ENCODE assay signal across 2 cellular contexts in the genomic region with DNA sequence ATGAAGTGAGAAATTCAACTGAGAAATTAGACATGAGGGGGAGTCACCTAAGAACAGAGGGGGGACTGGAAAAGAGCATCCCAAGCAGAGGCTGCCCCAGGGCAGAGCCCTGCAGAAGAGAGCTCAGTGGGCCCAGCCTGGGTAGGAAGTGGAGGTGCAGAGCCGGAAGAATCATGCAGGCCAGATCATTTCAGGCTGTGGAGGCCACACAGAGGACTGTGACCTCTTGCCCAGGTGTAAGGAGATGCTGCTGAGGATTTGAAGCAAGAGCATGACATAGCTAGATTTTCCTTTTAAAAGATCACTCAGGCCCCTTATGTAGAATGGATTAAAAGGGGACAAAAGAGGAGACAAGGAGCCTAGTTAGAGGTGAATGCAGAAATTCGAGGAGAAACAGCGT.
TF ChIP-seq lines count a peak whose summit lies in the region.

No MANE protein-coding gene starts in this region.

TF ChIP-seq in A549, 52 proteins besides CTCF, POLR2A, EP300 and RAD21 (continued from another document):
- no peak for TF ChIP-seq POLR2AphosphoS2 (conservative IDR thresholded peaks at IDR 0.05; ENCODE audit: low read length)
- TF ChIP-seq CHD2 (IDR thresholded peaks at IDR 0.05; ENCODE audit: low read length, partially characterized antibody): no peak
- TF ChIP-seq, protein P1, sequence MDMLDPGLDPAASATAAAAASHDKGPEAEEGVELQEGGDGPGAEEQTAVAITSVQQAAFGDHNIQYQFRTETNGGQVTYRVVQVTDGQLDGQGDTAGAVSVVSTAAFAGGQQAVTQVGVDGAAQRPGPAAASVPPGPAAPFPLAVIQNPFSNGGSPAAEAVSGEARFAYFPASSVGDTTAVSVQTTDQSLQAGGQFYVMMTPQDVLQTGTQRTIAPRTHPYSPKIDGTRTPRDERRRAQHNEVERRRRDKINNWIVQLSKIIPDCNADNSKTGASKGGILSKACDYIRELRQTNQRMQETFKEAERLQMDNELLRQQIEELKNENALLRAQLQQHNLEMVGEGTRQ (IDR thresholded peaks at IDR 0.05): no peak
- TF ChIP-seq HDAC2 (IDR thresholded peaks at IDR 0.05): no peak
- no peak for TF ChIP-seq RNF2 (IDR thresholded peaks at IDR 0.05; ENCODE audit: borderline replicate concordance, low read depth)
- no peak for TF ChIP-seq TFCP2L1 (CRISPR knock-in tag; IDR thresholded peaks at IDR 0.05)
- no peak for TF ChIP-seq TP53 (CRISPR knock-in tag; IDR thresholded peaks at IDR 0.05)
- no peak for TF ChIP-seq HEYL (CRISPR knock-in tag; IDR thresholded peaks at IDR 0.05)
- TF ChIP-seq CEBPB (IDR thresholded peaks at IDR 0.05): no peak

TF ChIP-seq in H1, 55 proteins besides CTCF, POLR2A, EP300 and RAD21:
- TF ChIP-seq GABPA (IDR thresholded peaks at IDR 0.05; ENCODE audit: borderline replicate concordance, insufficient read depth, low read length) (no peak), CBX5 (IDR thresholded peaks at IDR 0.05; ENCODE audit: low read depth, low read length) (no peak), RXRA (IDR thresholded peaks at IDR 0.05; ENCODE audit: insufficient read depth, low read depth, low read length) (no peak), SP4 (IDR thresholded peaks at IDR 0.05; ENCODE audit: low read length) (no peak), HDAC2 (IDR thresholded peaks at IDR 0.05; ENCODE audit: borderline replicate concordance in 1 of 2, low read depth in 2 of 2, low read length in 2 of 2) (no peak), FOSL1 (IDR thresholded peaks at IDR 0.05; ENCODE audit: insufficient read depth, low read depth, low read length) (no peak), CBX8 (IDR thresholded peaks at IDR 0.05; ENCODE audit: borderline replicate concordance, low read depth, low read length) (no peak), SRF (IDR thresholded peaks at IDR 0.05; ENCODE audit: low read depth, low read length) (no peak), RNF2 (IDR thresholded peaks at IDR 0.05; ENCODE audit: borderline replicate concordance, low read depth, low read length, missing control alignments, poor library complexity, severe bottlenecking) (no peak), RFX5 (IDR thresholded peaks at IDR 0.05; ENCODE audit: borderline replicate concordance, low read depth, low read length) (no peak), SIN3A (conservative IDR thresholded peaks at IDR 0.05 in 1 of 2, IDR thresholded peaks at IDR 0.05 in 1 of 2; ENCODE audit: low read depth in 1 of 2, low read length in 2 of 2) (no peak), PHF8 (conservative IDR thresholded peaks at IDR 0.05; ENCODE audit: low read depth, low read length) (no peak), CREB1 (IDR thresholded peaks at IDR 0.05) (no peak)
- TF ChIP-seq, protein P2, sequence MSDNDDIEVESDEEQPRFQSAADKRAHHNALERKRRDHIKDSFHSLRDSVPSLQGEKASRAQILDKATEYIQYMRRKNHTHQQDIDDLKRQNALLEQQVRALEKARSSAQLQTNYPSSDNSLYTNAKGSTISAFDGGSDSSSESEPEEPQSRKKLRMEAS (IDR thresholded peaks at IDR 0.05): no peak
- TF ChIP-seq, protein P1 (IDR thresholded peaks at IDR 0.05; ENCODE audit: low read length): no peak
